In genomic region chr9:93256878-93257807, GRCh38 we compare ENCODE assay signal across 20 cellular contexts.
DNase-seq lines count a peak whose midpoint lies in the region; ATAC-seq, FAIRE-seq and TF ChIP-seq lines count a peak whose summit lies in the region.
"Had no signal": no experiment of that assay in that cellular context is flagged by ENCODE, and none has a peak within 500 bp of the region (broad histone marks: within the 10 kb centered on the region; RNA-seq: fewer than 3 reads in every experiment).

No MANE protein-coding gene starts in this region.

- peak overlapping the region; percentile 93; the same call in 1 of the 2 replicates for H3K27ac Mint-ChIP-seq in GM23338
- H3K27ac Mint-ChIP-seq: activated naive CD4-positive, alpha-beta T cell treated with anti-CD3 and anti-CD28 coated beads, Interleukin-2, amount 50 U/mL, for 72 hours; stimulated activated effector memory CD8-positive, alpha-beta T cell treated with anti-CD3 and anti-CD28 coated beads, Interleukin-12 subunit alpha, Interleukin-12 subunit beta, amount 100 ng/mL, for 72 hours had no signal

- no peaks in the 10 kb centered on the region for H3K9me2 ChIP-seq in GM23338 (ENCODE audit: insufficient read depth)

- H3K9me3 Mint-ChIP-seq in GM23338, result no peaks in the 10 kb centered on the region; the same call in 2 of the 3 replicates
- H3K9me3 Mint-ChIP-seq: activated naive CD4-positive, alpha-beta T cell treated with anti-CD3 and anti-CD28 coated beads, Interleukin-2, amount 50 U/mL, for 72 hours; stimulated activated effector memory CD8-positive, alpha-beta T cell treated with anti-CD3 and anti-CD28 coated beads, Interleukin-12 subunit alpha, Interleukin-12 subunit beta, amount 100 ng/mL, for 72 hours had no signal

- H3K36me3 ChIP-seq in GM23338 (ENCODE audit: insufficient read depth), result no peaks in the 10 kb centered on the region
- H3K36me3 ChIP-seq in pancreas, result peaks cover 0 to 31% (median 0%) of the 10 kb centered on the region in 3 donors
- H3K36me3 ChIP-seq: cardiac muscle cell had no signal

- H3K4me1 ChIP-seq in GM23338 (ENCODE audit: insufficient read depth) (no peaks in the 10 kb centered on the region), pancreas (peaks cover 0 to 9% (median 0%) of the 10 kb centered on the region in 3 donors)
- H3K4me1 ChIP-seq: A549 had no signal

- no peak for ATAC-seq in activated CD4-positive, CD25-positive, alpha-beta regulatory T cell treated with anti-CD3 and anti-CD28 coated beads, Interleukin-2, amount 50 U/mL, for 24 hours
- no peak for ATAC-seq in GM23338
- ATAC-seq in pancreas, result peak in 1 of 4 donors; percentile 6
- ATAC-seq in HG03097 (IDR thresholded peaks at IDR 0.05; ENCODE audit: low FRiP score, unreplicated experiment), result no peak
- ATAC-seq: activated naive CD4-positive, alpha-beta T cell treated with anti-CD3 and anti-CD28 coated beads, Interleukin-2, amount 50 U/mL, for 72 hours; stimulated activated effector memory CD8-positive, alpha-beta T cell treated with anti-CD3 and anti-CD28 coated beads, Interleukin-12 subunit alpha, Interleukin-12 subunit beta, amount 100 ng/mL, for 72 hours had no signal

- H3K9me3 ChIP-seq in pancreas, result no peaks in the 10 kb centered on the region
- H3K9me3 ChIP-seq: A549 had no signal

- no peak overlapping the region for H3K4me3 ChIP-seq in GM23338
- no peak overlapping the region for H3K4me3 ChIP-seq in pancreas
- H3K4me3 ChIP-seq: A549, cardiac muscle cell, smooth muscle cell had no signal

- FAIRE-seq in pancreas (lab: Jason Lieb, UNC), result no peak
- FAIRE-seq: A549 had no signal

- H3K79me2 ChIP-seq in GM23338 (replicated peaks; ENCODE audit: insufficient read depth), result no peaks in the 10 kb centered on the region

- H3K4me3 Mint-ChIP-seq in GM23338, result no peak overlapping the region
- H3K4me3 Mint-ChIP-seq: stimulated activated effector memory CD8-positive, alpha-beta T cell treated with anti-CD3 and anti-CD28 coated beads, Interleukin-12 subunit alpha, Interleukin-12 subunit beta, amount 100 ng/mL, for 72 hours had no signal

- peaks cover 8% of the 10 kb centered on the region; the same call in 1 of the 3 replicates for H3K36me3 Mint-ChIP-seq in GM23338 (ENCODE audit: low read depth)
- H3K36me3 Mint-ChIP-seq: activated naive CD4-positive, alpha-beta T cell treated with anti-CD3 and anti-CD28 coated beads, Interleukin-2, amount 50 U/mL, for 72 hours; stimulated activated effector memory CD8-positive, alpha-beta T cell treated with anti-CD3 and anti-CD28 coated beads, Interleukin-12 subunit alpha, Interleukin-12 subunit beta, amount 100 ng/mL, for 72 hours had no signal

- DNase-seq in activated CD4-positive, CD25-positive, alpha-beta regulatory T cell treated with anti-CD3 and anti-CD28 coated beads, Interleukin-2, amount 50 U/mL, for 72 hours, result peak; percentile 17
- DNase-seq in GM23338 (ENCODE audit: low spot score) (no peak), iPS-NIHi11 (ENCODE audit: low spot score) (peak; percentile 10), pancreas (peak in 5 of 6 donors; percentile 11 to 62 (median 24)), NCI-H446 (lab: John Stamatoyannopoulos, UW) (no peak), AML-193 (lab: John Stamatoyannopoulos, UW) (no peak)
- DNase-seq: DMS153; effector CD8-positive, alpha-beta T cell; IMR-90; MV-4-11; NCI-H526; OCI-M1 had no signal

- TF ChIP-seq CTCF in GM23338 (conservative IDR thresholded peaks at IDR 0.05; ENCODE audit: low read depth in 2 of 2) (no peak), pancreas (IDR thresholded peaks at IDR 0.05) (no peak)

- no peaks in the 10 kb centered on the region; the same call in 1 of the 2 replicates for H4K20me1 ChIP-seq in GM23338 (replicated peaks; ENCODE audit: insufficient read depth)

- H3K4me1 Mint-ChIP-seq in GM23338, result peaks cover 2% of the 10 kb centered on the region; the same call in 2 of the 3 replicates
- H3K4me1 Mint-ChIP-seq: stimulated activated effector memory CD8-positive, alpha-beta T cell treated with anti-CD3 and anti-CD28 coated beads, Interleukin-12 subunit alpha, Interleukin-12 subunit beta, amount 100 ng/mL, for 72 hours had no signal

- H3K4me2 ChIP-seq in GM23338, result no peak overlapping the region
- H3K4me2 ChIP-seq: A549, smooth muscle cell had no signal

- H3F3A ChIP-seq in GM23338 (replicated peaks; ENCODE audit: low read depth), result no peaks in the 10 kb centered on the region

- no peak overlapping the region for H2AFZ ChIP-seq in GM23338

- H3K27me3 ChIP-seq in GM23338 (ENCODE audit: insufficient read depth) (no peaks in the 10 kb centered on the region), pancreas (no peaks in the 10 kb centered on the region)
- H3K27me3 ChIP-seq: cardiac muscle cell had no signal

- H3K27me3 Mint-ChIP-seq in GM23338 (ENCODE audit: insufficient read depth, low read depth, poor library complexity), result peaks cover 3% of the 10 kb centered on the region

- intact Hi-C loops in pancreas (cut with DNase I), result no loop called here

- 76 to 79% methylated on average over 19 to 22 of the region's 22 CpGs for WGBS in pancreas, 2 donors

- no peak overlapping the region for H3K27ac ChIP-seq in GM23338 (ENCODE audit: low read depth)
- no peak overlapping the region for H3K27ac ChIP-seq in pancreas
- H3K27ac ChIP-seq: A549, C4-2B, cardiac muscle cell had no signal

TF ChIP-seq in GM23338, 12 proteins besides CTCF, POLR2A, EP300 and RAD21 (continues in another document):
- no peak for TF ChIP-seq POLR2AphosphoS5 (IDR thresholded peaks at IDR 0.05; ENCODE audit: low read depth)
- TF ChIP-seq NANOG (IDR thresholded peaks at IDR 0.05; ENCODE audit: borderline replicate concordance), result no peak
- no peak for TF ChIP-seq ZNF462 (CRISPR knock-in tag; IDR thresholded peaks at IDR 0.05)
- TF ChIP-seq ZNF331 (CRISPR knock-in tag; IDR thresholded peaks at IDR 0.05; ENCODE audit: low read depth), result no peak
- TF ChIP-seq ZNF114 (CRISPR knock-in tag; IDR thresholded peaks at IDR 0.05), result no peak

Comparison
In these comparisons a context has a peak if more than half of its experiments do, and no peak if none do; other contexts are left out.
1. DNase-seq: peak in activated CD4-positive, CD25-positive, alpha-beta regulatory T cell treated with anti-CD3 and anti-CD28 coated beads, Interleukin-2, amount 50 U/mL, for 72 hours (single experiment), iPS-NIHi11 (single experiment) and pancreas (5 of 6); none in GM23338 (single experiment), NCI-H446 (0 of 2) and AML-193 (0 of 2).